ENCODE assay signal across 1 cellular context in genomic region chr7:77806425-77806824, GRCh38.
A peak's percentile ranks its signal among the peaks of the same experiment; 100 is the strongest.
TF ChIP-seq lines count a peak whose summit lies in the region.

No MANE protein-coding gene starts in this region.

TF ChIP-seq in K562, 482 proteins besides CTCF, POLR2A, EP300 and RAD21:
- TF ChIP-seq GTF2F1 (IDR thresholded peaks at IDR 0.05; ENCODE audit: low read depth, low read length): no peak
- TF ChIP-seq ZNF507 (tag; conservative IDR thresholded peaks at IDR 0.05): peak; percentile 99
- no peak for TF ChIP-seq ZC3H11A (IDR thresholded peaks at IDR 0.05; ENCODE audit: low read depth, low read length)
- peak; percentile 72; the same call in 1 of the 2 replicates for TF ChIP-seq ZNF354B (CRISPR knock-in tag; IDR thresholded peaks at IDR 0.05)
- peak; percentile 60 for TF ChIP-seq RBM25 (IDR thresholded peaks at IDR 0.05; ENCODE audit: low read depth, low read length, severe bottlenecking)
